ENCODE assay signal across 8 cellular contexts in genomic region chr6:47034919-47035318, GRCh38. TPM values are rescaled to one million over a fixed set of nuclear protein-coding genes. Genes with fewer than 3 reads are reported as not detected.
DNase-seq lines count a peak whose midpoint lies in the region; ATAC-seq and TF ChIP-seq lines count a peak whose summit lies in the region.

No MANE protein-coding gene starts in this region.

- H3K27ac Mint-ChIP-seq in immature natural killer cell: no peak overlapping the region

- no peak overlapping the region for H3K4me3 ChIP-seq in heart left ventricle
- H3K4me3 ChIP-seq in transverse colon: no peak overlapping the region

- WGBS in heart left ventricle, 4 donors: 20 to 36% (median 29%) methylated on average over 6 of the region's 6 CpGs
- 6 to 32% methylated on average over 2 to 6 of the region's 6 CpGs for WGBS in transverse colon (ENCODE audit: low coverage in 1 of 2), 2 donors

- H3K4me1 Mint-ChIP-seq in immature natural killer cell: no peaks in the 10 kb centered on the region

- in situ Hi-C loops in SK-MEL-5 (cut with HindIII; ENCODE audit: low pct_unique_long_range_greater_than_20kb, low sequenced_read_pairs) (no loop called here), transverse colon (cut with MboI; ENCODE audit: low pct_ligation_motif_present in 1 of 4, low pct_unique_long_range_greater_than_20kb in 1 of 4, low sequenced_read_pairs in 3 of 4) (no loop called here)

- H3K9me3 ChIP-seq in heart left ventricle (no peaks in the 10 kb centered on the region), transverse colon (no peaks in the 10 kb centered on the region)

- H3K36me3 ChIP-seq in heart left ventricle (no peaks in the 10 kb centered on the region), transverse colon (no peaks in the 10 kb centered on the region)

- DNase-seq in heart left ventricle (peak in 3 of 5 donors; percentile 19 to 28 (median 26)), Right ventricle myocardium inferior (ENCODE audit: missing footprints) (no peak), SK-MEL-5 (ENCODE audit: low read depth, low spot score) (peak; percentile 34), glomerular endothelial cell (ENCODE audit: extremely low read depth, low read depth, low spot score) (peak; percentile 74), transverse colon (no peak), immature natural killer cell (no peak)
- DNase-seq in stimulated activated naive CD4-positive, alpha-beta T cell (lab: John Stamatoyannopoulos, UW): no peak

- no peak for TF ChIP-seq CTCF in heart left ventricle (IDR thresholded peaks at IDR 0.05)
- TF ChIP-seq CTCF in transverse colon (IDR thresholded peaks at IDR 0.05): no peak

- H3K9me3 Mint-ChIP-seq in immature natural killer cell: no peaks in the 10 kb centered on the region

- ATAC-seq in heart left ventricle (peak; percentile 26 to 56 (median 46)), Right ventricle myocardium inferior (no peak), HG02571 (IDR thresholded peaks at IDR 0.05; ENCODE audit: unreplicated experiment) (no peak)

- H3K27ac ChIP-seq in heart left ventricle (peak overlapping the region in 2 of 12 donors; percentile 20 to 31), transverse colon (no peak overlapping the region)

- no peak for TF ChIP-seq POLR2A in heart left ventricle (IDR thresholded peaks at IDR 0.05)
- TF ChIP-seq POLR2A in transverse colon (IDR thresholded peaks at IDR 0.05): no peak

- intact Hi-C loops in heart left ventricle (cut with DNase I) (no loop called here), Right ventricle myocardium inferior (cut with DNase I) (no loop called here), transverse colon (cut with DNase I; ENCODE audit: low total_unique reads) (no loop called here)

- no peaks in the 10 kb centered on the region for H3K36me3 Mint-ChIP-seq in immature natural killer cell

- peaks cover 0 to 28% (median 16%) of the 10 kb centered on the region in 12 donors for H3K4me1 ChIP-seq in heart left ventricle
- peaks cover 0 to 9% (median 4%) of the 10 kb centered on the region in 4 donors for H3K4me1 ChIP-seq in transverse colon

- peaks cover 2 to 10% (median 7%) of the 10 kb centered on the region in 3 donors for H3K27me3 Mint-ChIP-seq in immature natural killer cell (ENCODE audit: low read depth in 3 of 3)

- TF ChIP-seq EP300 in transverse colon (IDR thresholded peaks at IDR 0.05; ENCODE audit: low read depth): no peak

- H3K27me3 ChIP-seq in heart left ventricle (peaks cover 0 to 13% (median 0%) of the 10 kb centered on the region in 9 donors), transverse colon (peaks cover 3% of the 10 kb centered on the region)

- no peak overlapping the region for H3K4me3 Mint-ChIP-seq in immature natural killer cell

RNA-seq across cellular contexts. Expression of gene ADGRF1, which starts 7.2 kb away (rescaled TPM):
- total RNA-seq in heart left ventricle (under 1 TPM in 1 of 9 donors, not detected in 8; 0.23 TPM), Right ventricle myocardium inferior (not detected), glomerular endothelial cell (0.82 TPM in 1 of 2 replicates, not detected in the other), transverse colon (1 to 10 TPM in 1 of 4 donors, under 1 TPM in 1, not detected in 2; 0.64 to 1.2 TPM)
- polyA plus RNA-seq in heart left ventricle (not detected), immature natural killer cell (not detected)
- not detected in 2 replicates for total RNA-seq in SK-MEL-5 (2014; rRNA removed; shearing (Covaris generic))
- polyA plus RNA-seq in SK-MEL-5 (2015; cell fraction: cytosol; rRNA removed): not detected in 2 replicates
- polyA plus RNA-seq in SK-MEL-5 (2015; cell fraction: nucleus; rRNA removed): not detected in 2 replicates

Comparison
In these comparisons a context has a peak if more than half of its experiments do, and no peak if none do; other contexts are left out.
1. ATAC-seq: peak in heart left ventricle (4 of 4); none in Right ventricle myocardium inferior (single experiment) and HG02571 (single experiment).
2. DNase-seq: peak in heart left ventricle (3 of 5), SK-MEL-5 (single experiment) and glomerular endothelial cell (single experiment); none in Right ventricle myocardium inferior (single experiment), transverse colon (single experiment), stimulated activated naive CD4-positive, alpha-beta T cell (0 of 6) and immature natural killer cell (0 of 3).